Comparison of ENCODE assay signal across 32 cellular contexts in genomic region chr9:112352209-112352608, GRCh38.
"Had no signal": no experiment of that assay in that cellular context is flagged by ENCODE, and none has a peak within 500 bp of the region (broad histone marks: within the 10 kb centered on the region; RNA-seq: fewer than 3 reads in every experiment).

No MANE protein-coding gene starts in this region.

- H3K36me3 Mint-ChIP-seq: naive thymus-derived CD8-positive, alpha-beta T cell; natural killer cell treated with Interleukin-12 subunit alpha and Interleukin-12 subunit beta and Interleukin-15 and Interleukin-18, amount 100 ng/mL, for 72 hours; stimulated activated memory B cell treated with anti-CD40 and anti-IgM and Interleukin-4, amounts not matched to agents 10 μg/mL and 1 μg/mL and 100 μg/mL, for 72 hours had no signal

- DNase-seq: naive thymus-derived CD8-positive, alpha-beta T cell; nephron progenitor cell; nucleus accumbens; ovary; posterior cingulate gyrus; psoas muscle; right cardiac atrium; spleen; stimulated activated CD4-positive, alpha-beta T cell treated with anti-CD3 and anti-CD28 coated beads, Interleukin-12 subunit alpha, Interleukin-12 subunit beta, amount 100 ng/mL, for 4 hours; stimulated activated CD4-positive, alpha-beta T cell treated with anti-CD3 and anti-CD28 coated beads, Interleukin-1b, Interleukin-23, amount 100 ng/mL, for 48 hours; stimulated activated CD4-positive, alpha-beta T cell treated with anti-CD3 and anti-CD28 coated beads, Interleukin-4, amount 100 ng/mL, for 1 hour; stimulated activated CD4-positive, alpha-beta T cell treated with anti-CD3 and anti-CD28 coated beads, Interleukin-4, amount 100 ng/mL, for 4 hours; stimulated activated CD8-positive, alpha-beta memory T cell treated with anti-CD3 and anti-CD28 coated beads, Interleukin-4, amount 100 ng/mL, for 48 hours; stimulated activated naive CD4-positive, alpha-beta T cell; stomach; thyroid gland; trophoblast cell; upper lobe of left lung had no signal

- H2AFZ ChIP-seq: parathyroid adenoma had no signal

- H3K4me1 ChIP-seq: psoas muscle, vagina had no signal

- H3K27me3 Mint-ChIP-seq: progenitor cell of endocrine pancreas had no signal

- H3K4me3 ChIP-seq: ovary, psoas muscle, skin epidermis, smooth muscle cell, spleen, stomach, thoracic aorta, thyroid gland, tibial nerve, upper lobe of left lung, vagina had no signal

- ATAC-seq: naive thymus-derived CD8-positive, alpha-beta T cell; natural killer cell treated with Interleukin-12 subunit alpha and Interleukin-12 subunit beta and Interleukin-15 and Interleukin-18, amount 100 ng/mL, for 72 hours; psoas muscle; right cardiac atrium; sciatic nerve; stimulated activated memory B cell treated with anti-CD40 and anti-IgM and Interleukin-4, amounts not matched to agents 10 μg/mL and 1 μg/mL and 100 μg/mL, for 72 hours had no signal

- H3K4me2 ChIP-seq: smooth muscle cell had no signal

- H3K27ac Mint-ChIP-seq: naive thymus-derived CD8-positive, alpha-beta T cell; natural killer cell treated with Interleukin-12 subunit alpha and Interleukin-12 subunit beta and Interleukin-15 and Interleukin-18, amount 100 ng/mL, for 72 hours; nephron progenitor cell; progenitor cell of endocrine pancreas; stimulated activated memory B cell treated with anti-CD40 and anti-IgM and Interleukin-4, amounts not matched to agents 10 μg/mL and 1 μg/mL and 100 μg/mL, for 72 hours; stimulated activated naive CD8-positive, alpha-beta T cell treated with anti-CD3 and anti-CD28 coated beads, Interleukin-15, Interleukin-2, amounts not matched to agents 100 ng/mL and 50 ng/mL, for 24 hours had no signal

- H3K27ac ChIP-seq: neutrophil, ovary, parathyroid adenoma, psoas muscle, skin epidermis, spleen, stomach, thoracic aorta, thyroid gland, tibial nerve, upper lobe of left lung, vagina had no signal

- H3K79me2 ChIP-seq: parathyroid adenoma had no signal

- H3K36me3 ChIP-seq: neutrophil, ovary, spleen, stomach, thoracic aorta, thyroid gland, tibial nerve, upper lobe of left lung, vagina had no signal

- H3K9me3 ChIP-seq: neutrophil, ovary, psoas muscle, spleen, stomach, thoracic aorta, thyroid gland, tibial nerve, upper lobe of left lung, vagina had no signal

- H3K4me3 Mint-ChIP-seq: naive thymus-derived CD8-positive, alpha-beta T cell; natural killer cell treated with Interleukin-12 subunit alpha and Interleukin-12 subunit beta and Interleukin-15 and Interleukin-18, amount 100 ng/mL, for 72 hours; nephron progenitor cell; neural crest cell; stimulated activated memory B cell treated with anti-CD40 and anti-IgM and Interleukin-4, amounts not matched to agents 10 μg/mL and 1 μg/mL and 100 μg/mL, for 72 hours; stimulated activated naive CD8-positive, alpha-beta T cell treated with anti-CD3 and anti-CD28 coated beads, Interleukin-15, Interleukin-2, amounts not matched to agents 100 ng/mL and 50 ng/mL, for 24 hours had no signal

- H3K9ac ChIP-seq: parathyroid adenoma had no signal

- FAIRE-seq: urothelium cell line had no signal

- H3K9me3 Mint-ChIP-seq: naive thymus-derived CD8-positive, alpha-beta T cell; natural killer cell treated with Interleukin-12 subunit alpha and Interleukin-12 subunit beta and Interleukin-15 and Interleukin-18, amount 100 ng/mL, for 72 hours; nephron progenitor cell; stimulated activated memory B cell treated with anti-CD40 and anti-IgM and Interleukin-4, amounts not matched to agents 10 μg/mL and 1 μg/mL and 100 μg/mL, for 72 hours; stimulated activated naive CD8-positive, alpha-beta T cell treated with anti-CD3 and anti-CD28 coated beads, Interleukin-15, Interleukin-2, amounts not matched to agents 100 ng/mL and 50 ng/mL, for 24 hours had no signal

- H3K27me3 ChIP-seq: neutrophil, ovary, spleen, stomach, thyroid gland, tibial nerve, upper lobe of left lung, vagina had no signal
